10 cellular contexts compared by ENCODE assay signal in genomic region chr1:204465469-204466415, GRCh38. TPM values are rescaled to one million over a fixed set of nuclear protein-coding genes. Genes with fewer than 3 reads are reported as not detected.
DNase-seq lines count a peak whose midpoint lies in the region; ATAC-seq, FAIRE-seq and TF ChIP-seq lines count a peak whose summit lies in the region.
"Had no signal": no experiment of that assay in that cellular context is flagged by ENCODE, and none has a peak within 500 bp of the region (broad histone marks: within the 10 kb centered on the region; RNA-seq: fewer than 3 reads in every experiment).

No MANE protein-coding gene starts in this region.

- no peak for FAIRE-seq in H54 (lab: Jason Lieb, UNC)

- no peaks in the 10 kb centered on the region for H3K9me2 ChIP-seq in OCI-LY7 (ENCODE audit: insufficient read depth, low read length)

- no peak overlapping the region for H3K56ac ChIP-seq in H9 (ENCODE audit: insufficient read length, low read depth, low read length)

- no peak overlapping the region for H2BK20ac ChIP-seq in H9 (ENCODE audit: low read depth, low read length, poor library complexity, severe bottlenecking)

- no peaks in the 10 kb centered on the region for H3K79me1 ChIP-seq in H9 (ENCODE audit: insufficient read depth, low read depth, low read length, poor library complexity, severe bottlenecking)

- no TSS peak for BruUV-seq in OCI-LY7 (replicated peaks; lab: Mats Ljungman, UMichigan)

- H3K9me3 Mint-ChIP-seq in H9: no peaks in the 10 kb centered on the region

- no peak overlapping the region for H4K91ac ChIP-seq in H9 (ENCODE audit: insufficient read length, low read depth, low read length)

- in situ Hi-C loops in HAP-1 (cut with MboI; ENCODE audit: low sequenced_read_pairs): no loop called here

- no peak overlapping the region for H2BK120ac ChIP-seq in H9 (ENCODE audit: low read depth, low read length, poor library complexity, severe bottlenecking)

- H3K27me3 ChIP-seq in H9 (ENCODE audit: insufficient read depth, low read length): no peaks in the 10 kb centered on the region
- H3K27me3 ChIP-seq in HAP-1 (ENCODE audit: low read depth): no peaks in the 10 kb centered on the region

- H4K20me1 ChIP-seq in H9 (ENCODE audit: control insufficient read depth, insufficient read depth, insufficient read length) (no peaks in the 10 kb centered on the region), OCI-LY7 (ENCODE audit: insufficient read depth, low read length) (no peaks in the 10 kb centered on the region)

- H3K18ac ChIP-seq in H9 (ENCODE audit: insufficient read length, low read depth, low read length): no peak overlapping the region

- H3K36me3 Mint-ChIP-seq in H9 (ENCODE audit: insufficient read depth in 1 of 3, low read depth in 3 of 3): peaks cover 8 to 30% (median 16%) of the 10 kb centered on the region in 3 experiments; a peak in 6 of 7 replicates

- ATAC-seq in GM18517 (IDR thresholded peaks at IDR 0.05; ENCODE audit: unreplicated experiment) (peak; percentile 84), left cardiac atrium (peak; percentile 45 to 51)

- POLR2A ChIA-PET in OCI-LY7 (lab: Charles Lee): interaction anchor here (0.7 to 6.3 kb wide), 9 partner anchors 13 to 44 kb away, joined by 3 to 55 read pairs (median 4); partner anchors contain the start of gene PIK3C2B

- DNase-seq in H9 (no peak), OCI-LY7 (ENCODE audit: low spot score) (peak; percentile 51), left cardiac atrium (peak; percentile 39), HAP-1 (ENCODE audit: low spot score in 2 of 2) (no peak), H54 (ENCODE audit: insufficient read length, low spot score) (no peak), cerebellum (ENCODE audit: low spot score) (no peak), mesenteric fat pad (ENCODE audit: low spot score) (no peak)
- DNase-seq: IMR-90 had no signal

- H3K9me3 ChIP-seq in H9 (ENCODE audit: control insufficient read depth, low read depth, low read length) (no peaks in the 10 kb centered on the region), OCI-LY7 (ENCODE audit: low read length) (no peaks in the 10 kb centered on the region), HAP-1 (no peaks in the 10 kb centered on the region)

- no peak overlapping the region for H2AFZ ChIP-seq in H9 (ENCODE audit: low read length)
- no peak overlapping the region for H2AFZ ChIP-seq in OCI-LY7 (ENCODE audit: low read length)

- H4K8ac ChIP-seq in H9 (replicated peaks; ENCODE audit: insufficient read length, low read depth, low read length): no peak overlapping the region

- no peaks in the 10 kb centered on the region for H3K27me3 Mint-ChIP-seq in H9 (ENCODE audit: low read depth)

- no peak overlapping the region for H2BK15ac ChIP-seq in H9 (ENCODE audit: low read depth, low read length)

- peak overlapping the region; percentile 34 to 79 (median 44); a peak in 3 of 7 replicates for H3K27ac Mint-ChIP-seq in H9

- CTCF ChIA-PET in OCI-LY7 (lab: Charles Lee; ENCODE audit: unreplicated experiment): interaction anchor here (0.5 to 2.4 kb wide), 7 partner anchors 12 to 660 kb away, joined by 3 to 11 read pairs (median 5); no protein-coding TSS in a partner anchor

- intact Hi-C loops in OCI-LY7 (cut with micrococcal nuclease; ENCODE audit: unreplicated experiment): no loop called here
- intact Hi-C loops in left cardiac atrium (cut with DNase I): no loop called here

- H3K14ac ChIP-seq in H9 (ENCODE audit: insufficient read depth, low read length): no peak overlapping the region

- H3K4me2 ChIP-seq in H9 (ENCODE audit: insufficient read depth, insufficient read length, low read length): no peak overlapping the region
- peak overlapping the region; percentile 62 for H3K4me2 ChIP-seq in OCI-LY7 (ENCODE audit: low read length)

- TF ChIP-seq CTCF in H9 (conservative IDR thresholded peaks at IDR 0.05) (no peak), OCI-LY7 (conservative IDR thresholded peaks at IDR 0.05; ENCODE audit: low read length) (no peak)

- 0 out of 2 replicates have a peak, but pooled peaks cover under 1% of the 10 kb centered on the region for H3K36me3 ChIP-seq in OCI-LY7 (ENCODE audit: insufficient read depth, low read length)
- no peaks in the 10 kb centered on the region; the same call in 1 of the 2 replicates for H3K36me3 ChIP-seq in HAP-1 (replicated peaks)

- no peak overlapping the region for H3K4me3 Mint-ChIP-seq in H9

- H3K4me1 Mint-ChIP-seq in H9: peaks cover 8 to 17% of the 10 kb centered on the region in 2 experiments

- H2BK12ac ChIP-seq in H9 (ENCODE audit: insufficient read length, low read depth, low read length): no peak overlapping the region

- H2AK5ac ChIP-seq in H9 (ENCODE audit: insufficient read length, low read length): no peak overlapping the region

- no peak overlapping the region for H4K5ac ChIP-seq in H9 (ENCODE audit: insufficient read length, low read depth, low read length)

- H3K79me2 ChIP-seq in H9 (ENCODE audit: insufficient read depth, low read length) (no peaks in the 10 kb centered on the region), OCI-LY7 (ENCODE audit: insufficient read depth, low read depth, low read length) (no peaks in the 10 kb centered on the region)

- no CpG with 5 or more reads among the region's 19 CpGs for WGBS in H9 (ENCODE audit: extremely low coverage, insufficient read length, low lambda C conversion rate)

- no peak overlapping the region for H3K23ac ChIP-seq in H9 (ENCODE audit: insufficient read length, low read depth, low read length)

- H3K4me1 ChIP-seq in H9 (ENCODE audit: insufficient read depth, low read length): no peaks in the 10 kb centered on the region
- H3K4me1 ChIP-seq in OCI-LY7 (ENCODE audit: insufficient read depth, low read length, poor library complexity, severe bottlenecking): peaks cover 57% of the 10 kb centered on the region
- H3K4me1 ChIP-seq in HAP-1: no peaks in the 10 kb centered on the region

- no peak overlapping the region for H3K9ac ChIP-seq in H9 (ENCODE audit: extremely low read depth, insufficient read length, low read length)

- no peaks in the 10 kb centered on the region for H3K23me2 ChIP-seq in H9 (ENCODE audit: insufficient read length, low read depth, low read length, poor library complexity, severe bottlenecking)

- TF ChIP-seq POLR2A in H54 (IDR thresholded peaks at IDR 0.05; ENCODE audit: low read depth, low read length): no peak

- H3K27ac ChIP-seq in H9 (ENCODE audit: insufficient read length, low read depth, low read length) (no peak overlapping the region), OCI-LY7 (ENCODE audit: low read depth, low read length, poor library complexity, severe bottlenecking) (no peak overlapping the region)
- H3K27ac ChIP-seq: epithelial cell of prostate had no signal

- H3T11ph ChIP-seq in H9 (ENCODE audit: low read length): no peak overlapping the region

- H2BK5ac ChIP-seq in H9 (ENCODE audit: insufficient read length, low read length): no peak overlapping the region

- H3K4me3 ChIP-seq in OCI-LY7 (ENCODE audit: low read depth, low read length, poor library complexity, severe bottlenecking): no peak overlapping the region
- H3K4me3 ChIP-seq in HAP-1: no peak overlapping the region

- H3K4ac ChIP-seq in H9 (ENCODE audit: low read depth, low read length): no peak overlapping the region

RNA-seq across cellular contexts. Expression of gene PIK3C2B, which starts 28.9 kb away (rescaled TPM):
- total RNA-seq in H9 (2021): 13.1 and 13.2 TPM in 2 replicates
- total RNA-seq in OCI-LY7 (2014; rRNA removed; shearing (Covaris generic)): 11.9 and 12.5 TPM in 2 replicates
- 36.3 and 43.9 TPM in 2 replicates for total RNA-seq in OCI-LY7 (2022)
- total RNA-seq in left cardiac atrium: 10 to 100 TPM; 21.2 to 21.7 TPM
- 32.3 TPM for total RNA-seq in cerebellum
- total RNA-seq in mesenteric fat pad: 47.1 TPM

RNA-seq across cellular contexts. Expression of gene MDM4, which starts 50.5 kb away (rescaled TPM):
- 47.2 and 49.6 TPM in 2 replicates for total RNA-seq in H9 (2021)
- 102 and 120 TPM in 2 replicates for total RNA-seq in OCI-LY7 (2014; rRNA removed; shearing (Covaris generic))
- total RNA-seq in OCI-LY7 (2022): 282 and 343 TPM in 2 replicates
- total RNA-seq in left cardiac atrium: 10 to 100 TPM; 34.7 to 41.7 TPM
- 116 TPM for total RNA-seq in cerebellum
- 88.5 TPM for total RNA-seq in mesenteric fat pad

RNA-seq across cellular contexts. Expression of gene PPP1R15B, which starts 54.1 kb away (rescaled TPM):
- 44.6 and 45.9 TPM in 2 replicates for total RNA-seq in H9 (2021)
- total RNA-seq in OCI-LY7 (2014; rRNA removed; shearing (Covaris generic)): 63.5 and 72.6 TPM in 2 replicates
- 79.2 and 91.3 TPM in 2 replicates for total RNA-seq in OCI-LY7 (2022)
- 10 to 100 TPM; 22.1 to 37.5 TPM for total RNA-seq in left cardiac atrium
- total RNA-seq in cerebellum: 29.7 TPM
- total RNA-seq in mesenteric fat pad: 132 TPM

Comparison
In these comparisons a context has a peak if more than half of its experiments do, and no peak if none do; other contexts are left out.
1. DNase-seq: peak in OCI-LY7 (single experiment) and left cardiac atrium (single experiment); none in H9 (single experiment), HAP-1 (0 of 2), H54 (single experiment), cerebellum (single experiment) and mesenteric fat pad (single experiment).